8 cellular contexts compared by ENCODE assay signal in genomic region chr12:92144045-92144630, GRCh38. TPM values are rescaled to one million over a fixed set of nuclear protein-coding genes. Genes with fewer than 3 reads are reported as not detected.
DNase-seq lines count a peak whose midpoint lies in the region; ATAC-seq and TF ChIP-seq lines count a peak whose summit lies in the region.

No MANE protein-coding gene starts in this region.

- peaks cover 65% of the 10 kb centered on the region for H4K20me1 ChIP-seq in BLaER1

- H3K4me1 Mint-ChIP-seq in activated T-helper 17 cell treated with anti-CD3 and anti-CD28 coated beads, Interleukin-2, amount 50 U/mL, for 72 hours: peaks cover 17% of the 10 kb centered on the region
- peaks cover 41% of the 10 kb centered on the region for H3K4me1 Mint-ChIP-seq in nephron
- H3K4me1 Mint-ChIP-seq in stimulated activated naive CD8-positive, alpha-beta T cell treated with anti-CD3 and anti-CD28 coated beads, Interleukin-15, Interleukin-2, amounts not matched to agents 100 ng/mL and 50 ng/mL, for 24 hours (ENCODE audit: low read depth): peaks cover 34% of the 10 kb centered on the region

- peaks cover 89% of the 10 kb centered on the region for H3K36me3 Mint-ChIP-seq in activated T-helper 17 cell treated with anti-CD3 and anti-CD28 coated beads, Interleukin-2, amount 50 U/mL, for 72 hours (ENCODE audit: low read depth)
- peaks cover 50% of the 10 kb centered on the region for H3K36me3 Mint-ChIP-seq in nephron (ENCODE audit: low read depth)
- peaks cover 62% of the 10 kb centered on the region for H3K36me3 Mint-ChIP-seq in stimulated activated naive CD8-positive, alpha-beta T cell treated with anti-CD3 and anti-CD28 coated beads, Interleukin-15, Interleukin-2, amounts not matched to agents 100 ng/mL and 50 ng/mL, for 24 hours (ENCODE audit: low read depth)

- H3K36me3 ChIP-seq in BLaER1: peaks cover 34% of the 10 kb centered on the region

- peaks cover 59% of the 10 kb centered on the region for H3K4me1 ChIP-seq in BLaER1

- H3K4me3 ChIP-seq in BLaER1: peak overlapping the region; percentile 100
- H3K4me3 ChIP-seq in fibroblast of pulmonary artery (replicated peaks; ENCODE audit: low read depth, low read length): peak overlapping the region; percentile 97

- POLR2A ChIA-PET in RWPE1 (lab: Yijun Ruan, JAX; ENCODE audit: low non-redundant PET): interaction anchor here (0.6 kb wide), 1 partner anchor 327 kb away, joined by 5 read pairs; no protein-coding TSS in a partner anchor

- peak overlapping the region; percentile 92 for H3K4me2 ChIP-seq in BLaER1

- TF ChIP-seq CTCF in LNCAP (IDR thresholded peaks at IDR 0.05): peak; percentile 65
- TF ChIP-seq CTCF in RWPE1 (conservative IDR thresholded peaks at IDR 0.05; ENCODE audit: low read depth): peak; percentile 73
- TF ChIP-seq CTCF in fibroblast of pulmonary artery (IDR thresholded peaks at IDR 0.05; ENCODE audit: low read length, missing control alignments): peak; percentile 95
- peak; percentile 57 to 63 (median 62) for TF ChIP-seq CTCF in nephron (IDR thresholded peaks at IDR 0.05; ENCODE audit: unreplicated experiment in 3 of 3)

- peak overlapping the region; percentile 100 for H3K4me3 Mint-ChIP-seq in activated T-helper 17 cell treated with anti-CD3 and anti-CD28 coated beads, Interleukin-2, amount 50 U/mL, for 72 hours
- H3K4me3 Mint-ChIP-seq in nephron: peak overlapping the region; percentile 97 to 100 (median 100)
- peak overlapping the region; percentile 100 for H3K4me3 Mint-ChIP-seq in stimulated activated naive CD8-positive, alpha-beta T cell treated with anti-CD3 and anti-CD28 coated beads, Interleukin-15, Interleukin-2, amounts not matched to agents 100 ng/mL and 50 ng/mL, for 24 hours

- peak; percentile 68 for DNase-seq in RWPE1 (ENCODE audit: low spot score)
- peak; percentile 98 for DNase-seq in fibroblast of pulmonary artery (ENCODE audit: low read depth)

- peak; percentile 19 for ATAC-seq in GM19455 (IDR thresholded peaks at IDR 0.05; ENCODE audit: unreplicated experiment)
- peak; percentile 32 for ATAC-seq in activated T-helper 17 cell treated with anti-CD3 and anti-CD28 coated beads, Interleukin-2, amount 50 U/mL, for 72 hours (replicated peaks)

- peak overlapping the region; percentile 97 for H3K27ac ChIP-seq in BLaER1
- H3K27ac ChIP-seq in RWPE1: peak overlapping the region; percentile 98

- no peaks in the 10 kb centered on the region for H3K27me3 ChIP-seq in BLaER1

- H3K27me3 Mint-ChIP-seq in activated T-helper 17 cell treated with anti-CD3 and anti-CD28 coated beads, Interleukin-2, amount 50 U/mL, for 72 hours: no peaks in the 10 kb centered on the region
- H3K27me3 Mint-ChIP-seq in nephron (ENCODE audit: low read depth): no peaks in the 10 kb centered on the region
- no peaks in the 10 kb centered on the region for H3K27me3 Mint-ChIP-seq in stimulated activated naive CD8-positive, alpha-beta T cell treated with anti-CD3 and anti-CD28 coated beads, Interleukin-15, Interleukin-2, amounts not matched to agents 100 ng/mL and 50 ng/mL, for 24 hours

- H3K9me3 Mint-ChIP-seq in activated T-helper 17 cell treated with anti-CD3 and anti-CD28 coated beads, Interleukin-2, amount 50 U/mL, for 72 hours: no peaks in the 10 kb centered on the region
- H3K9me3 Mint-ChIP-seq in nephron: no peaks in the 10 kb centered on the region
- H3K9me3 Mint-ChIP-seq in stimulated activated naive CD8-positive, alpha-beta T cell treated with anti-CD3 and anti-CD28 coated beads, Interleukin-15, Interleukin-2, amounts not matched to agents 100 ng/mL and 50 ng/mL, for 24 hours: no peaks in the 10 kb centered on the region

- H3K9me3 ChIP-seq in BLaER1: no peaks in the 10 kb centered on the region

- H3K9ac ChIP-seq in BLaER1: peak overlapping the region; percentile 99

- peak overlapping the region; percentile 87 for H3K27ac Mint-ChIP-seq in activated T-helper 17 cell treated with anti-CD3 and anti-CD28 coated beads, Interleukin-2, amount 50 U/mL, for 72 hours
- H3K27ac Mint-ChIP-seq in nephron: peak overlapping the region; percentile 99 to 100 (median 100)
- H3K27ac Mint-ChIP-seq in stimulated activated naive CD8-positive, alpha-beta T cell treated with anti-CD3 and anti-CD28 coated beads, Interleukin-15, Interleukin-2, amounts not matched to agents 100 ng/mL and 50 ng/mL, for 24 hours: peak overlapping the region; percentile 93

- CTCF ChIA-PET in RWPE1 (lab: Yijun Ruan, JAX): interaction anchor here (0.6 to 1.6 kb wide), 10 partner anchors 9 to 877 kb away, joined by 3 to 5 read pairs (median 4); no protein-coding TSS in a partner anchor

RNA-seq across cellular contexts. Expression of gene BTG1, which starts 1.5 kb away (rescaled TPM):
- 100 to 1,000 TPM; 131 to 648 TPM for total RNA-seq in activated T-helper 17 cell treated with anti-CD3 and anti-CD28 coated beads, Interleukin-2, amount 50 U/mL, for 72 hours

Comparison
In these comparisons a context has a peak if more than half of its experiments do, and no peak if none do; other contexts are left out.
1. Peak in every context shown above with its lines: DNase-seq, ATAC-seq, H3K4me3 ChIP-seq and H3K27ac ChIP-seq.